In the genomic region with DNA sequence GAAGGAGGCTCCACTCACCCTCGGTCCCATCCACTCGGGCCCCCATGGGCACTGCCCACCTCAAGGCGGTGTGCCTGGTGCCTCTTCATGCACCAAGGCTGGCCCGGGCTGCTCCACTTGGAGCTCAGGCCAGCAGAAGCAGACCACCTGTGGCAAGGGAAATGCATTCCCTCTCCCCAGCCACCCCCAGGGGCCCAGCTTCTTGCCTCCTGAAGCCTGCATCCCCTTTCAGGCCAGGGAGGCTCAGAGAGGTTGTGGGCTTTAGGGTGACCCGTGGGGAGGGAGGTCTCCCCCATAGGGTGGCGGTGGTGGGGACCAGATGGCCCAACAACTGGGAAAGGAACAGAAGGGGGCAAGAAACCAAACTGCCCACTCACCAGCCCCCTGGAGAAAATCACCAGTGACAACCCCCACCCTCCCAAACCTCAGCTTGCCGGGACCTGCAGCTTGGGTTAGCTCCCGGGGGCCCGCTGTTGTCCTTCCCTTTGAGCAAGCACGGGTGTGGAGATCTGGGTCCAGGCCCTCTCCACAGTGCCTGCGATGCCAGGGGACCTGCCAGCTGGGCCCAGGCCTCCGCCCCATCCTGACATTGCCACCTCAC, we compare ENCODE assay signal across 17 cellular contexts. TPM values are rescaled to one million over a fixed set of nuclear protein-coding genes. Genes with fewer than 3 reads are reported as not detected.
DNase-seq lines count a peak whose midpoint lies in the region; ATAC-seq, FAIRE-seq and TF ChIP-seq lines count a peak whose summit lies in the region.
"Had no signal": no experiment of that assay in that cellular context is flagged by ENCODE, and none has a peak within 500 bp of the region (broad histone marks: within the 10 kb centered on the region; RNA-seq: fewer than 3 reads in every experiment).

No MANE protein-coding gene starts in this region.

- H3K36me3 ChIP-seq in RWPE2 (ENCODE audit: low read depth): peaks cover 9% of the 10 kb centered on the region; the same call in 1 of the 2 replicates
- H3K36me3 ChIP-seq in HepG2 (replicated peaks in 1 of 2; ENCODE audit: control insufficient read depth in 1 of 2, insufficient read depth in 2 of 2, low read length in 2 of 2): no peaks in the 10 kb centered on the region

- CTCF ChIA-PET in HepG2 (lab: Yijun Ruan, JAX; ENCODE audit: low intra/inter-chr PET ratio, low total read pairs): no interaction called here

- H3K27ac Mint-ChIP-seq in natural killer cell treated with Interleukin-12 subunit alpha and Interleukin-12 subunit beta and Interleukin-15 and Interleukin-18, amount 100 ng/mL, for 72 hours: no peak overlapping the region
- peak overlapping the region in 1 of 2 donors; percentile 19 for H3K27ac Mint-ChIP-seq in natural killer cell
- H3K27ac Mint-ChIP-seq: activated naive CD8-positive, alpha-beta T cell; IgD-negative memory B cell had no signal

- H3K4me3 ChIP-seq in RWPE2 (ENCODE audit: severe bottlenecking): no peak overlapping the region
- no peak overlapping the region for H3K4me3 ChIP-seq in HepG2 (replicated peaks in 1 of 3; ENCODE audit: insufficient read depth in 1 of 3, low read depth in 2 of 3, low read length in 3 of 3)

- TF ChIP-seq CTCF in natural killer cell (IDR thresholded peaks at IDR 0.05) (no peak), RWPE2 (IDR thresholded peaks at IDR 0.05; ENCODE audit: poor library complexity, severe bottlenecking) (no peak), HepG2 (CRISPR knock-in tag; IDR thresholded peaks at IDR 0.05) (no peak)

- H3K79me2 ChIP-seq in HepG2 (ENCODE audit: insufficient read depth, low read length): no peaks in the 10 kb centered on the region

- H3K9me3 ChIP-seq in RWPE2 (ENCODE audit: severe bottlenecking) (no peaks in the 10 kb centered on the region), HepG2 (ENCODE audit: low read length) (no peaks in the 10 kb centered on the region)

- WGBS in HepG2 (ENCODE audit: low lambda C conversion rate): 86% methylated on average over 8 of the region's 12 CpGs

- TF ChIP-seq RAD21 in HepG2 (CRISPR knock-in tag; IDR thresholded peaks at IDR 0.05): no peak

- H3K4me1 Mint-ChIP-seq in natural killer cell treated with Interleukin-12 subunit alpha and Interleukin-12 subunit beta and Interleukin-15 and Interleukin-18, amount 100 ng/mL, for 72 hours (ENCODE audit: low read depth in 2 of 2): peaks cover 12 to 14% of the 10 kb centered on the region in 2 donors
- H3K4me1 Mint-ChIP-seq in natural killer cell: peaks cover 6 to 31% of the 10 kb centered on the region in 2 donors

- no peak for TF ChIP-seq POLR2A in HepG2 (IDR thresholded peaks at IDR 0.05; ENCODE audit: insufficient read depth in 1 of 2, low read depth in 2 of 2, low read length in 2 of 2)

- peak; percentile 60 for DNase-seq in natural killer cell treated with Interleukin-12 subunit alpha and Interleukin-12 subunit beta and Interleukin-15 and Interleukin-18, amount 100 ng/mL, for 72 hours (ENCODE audit: low spot score)
- no peak for DNase-seq in natural killer cell
- DNase-seq in RWPE2 (ENCODE audit: low spot score): no peak
- DNase-seq in HepG2 (ENCODE audit: low spot score): no peak
- no peak for DNase-seq in amniotic stem cell (lab: John Stamatoyannopoulos, UW)
- DNase-seq in mucosa of gallbladder (ENCODE audit: low spot score): no peak
- DNase-seq: activated CD8-positive, alpha-beta memory T cell treated with anti-CD3 and anti-CD28 coated beads, Interleukin-2, amount 50 U/mL, for 48 hours; COR-L47; effector CD4-positive, alpha-beta T cell; kidney glomerular epithelial cell; stimulated activated CD4-positive, alpha-beta T cell treated with anti-CD3 and anti-CD28 coated beads, Interleukin-2, amount 100 ng/mL, for 24 hours had no signal

- no peaks in the 10 kb centered on the region for H3K27me3 Mint-ChIP-seq in natural killer cell treated with Interleukin-12 subunit alpha and Interleukin-12 subunit beta and Interleukin-15 and Interleukin-18, amount 100 ng/mL, for 72 hours
- no peaks in the 10 kb centered on the region for H3K27me3 Mint-ChIP-seq in natural killer cell (ENCODE audit: low read depth in 2 of 2)
- H3K27me3 Mint-ChIP-seq: activated naive CD8-positive, alpha-beta T cell; IgD-negative memory B cell had no signal

- BruUV-seq in HepG2 (replicated peaks; lab: Mats Ljungman, UMichigan): no TSS peak

- in situ Hi-C loops in HepG2 (cut with HindIII; ENCODE audit: extremely low pct_ligation_motif_present, low pct_unique_long_range_greater_than_20kb): no loop called here

- H3K27me3 ChIP-seq in RWPE2 (ENCODE audit: insufficient read depth, poor library complexity, severe bottlenecking) (no peaks in the 10 kb centered on the region), HepG2 (ENCODE audit: control insufficient read depth in 1 of 2, insufficient read depth in 2 of 2, low read length in 2 of 2) (no peaks in the 10 kb centered on the region)

- no peak overlapping the region for H2AFZ ChIP-seq in HepG2 (ENCODE audit: low read length)

- no peaks in the 10 kb centered on the region for H3K36me3 Mint-ChIP-seq in natural killer cell treated with Interleukin-12 subunit alpha and Interleukin-12 subunit beta and Interleukin-15 and Interleukin-18, amount 100 ng/mL, for 72 hours
- no peaks in the 10 kb centered on the region for H3K36me3 Mint-ChIP-seq in natural killer cell
- H3K36me3 Mint-ChIP-seq: activated naive CD8-positive, alpha-beta T cell had no signal

- intact Hi-C loops in natural killer cell (cut with micrococcal nuclease): no loop called here
- intact Hi-C loops in HepG2 (cut with micrococcal nuclease; ENCODE audit: unreplicated experiment): no loop called here

- H3K4me3 Mint-ChIP-seq in natural killer cell treated with Interleukin-12 subunit alpha and Interleukin-12 subunit beta and Interleukin-15 and Interleukin-18, amount 100 ng/mL, for 72 hours: no peak overlapping the region
- no peak overlapping the region for H3K4me3 Mint-ChIP-seq in natural killer cell
- H3K4me3 Mint-ChIP-seq: activated naive CD8-positive, alpha-beta T cell; IgD-negative memory B cell had no signal

- no peaks in the 10 kb centered on the region for H4K20me1 ChIP-seq in HepG2 (ENCODE audit: insufficient read depth, low read length)

- H3K4me2 ChIP-seq in HepG2 (ENCODE audit: low read depth, low read length): no peak overlapping the region

- H3K4me1 ChIP-seq in RWPE2 (ENCODE audit: insufficient read depth, poor library complexity, severe bottlenecking) (no peaks in the 10 kb centered on the region), HepG2 (ENCODE audit: insufficient read depth, low read length) (peaks cover 46% of the 10 kb centered on the region)

- no peaks in the 10 kb centered on the region for H3K9me3 Mint-ChIP-seq in natural killer cell treated with Interleukin-12 subunit alpha and Interleukin-12 subunit beta and Interleukin-15 and Interleukin-18, amount 100 ng/mL, for 72 hours
- no peaks in the 10 kb centered on the region for H3K9me3 Mint-ChIP-seq in natural killer cell
- H3K9me3 Mint-ChIP-seq: IgD-negative memory B cell had no signal

- H3K27ac ChIP-seq in RWPE2 (ENCODE audit: poor library complexity, severe bottlenecking): no peak overlapping the region
- no peak overlapping the region for H3K27ac ChIP-seq in HepG2 (ENCODE audit: extremely low read length, insufficient read depth, low read length)

- H3K9ac ChIP-seq in HepG2 (ENCODE audit: insufficient read depth, low read depth, low read length): no peak overlapping the region

- ATAC-seq in natural killer cell treated with Interleukin-12 subunit alpha and Interleukin-12 subunit beta and Interleukin-15 and Interleukin-18, amount 100 ng/mL, for 72 hours: no peak
- ATAC-seq in natural killer cell: no peak
- ATAC-seq in RWPE2 (ENCODE audit: low read depth): 0 out of 3 replicates have a peak, but pooled peaks have one; percentile 11
- no peak for ATAC-seq in HepG2
- ATAC-seq in esophagus mucosa: no peak
- no peak for ATAC-seq in HG02642 (IDR thresholded peaks at IDR 0.05; ENCODE audit: poor library complexity, unreplicated experiment)
- ATAC-seq: activated CD4-positive, CD25-positive, alpha-beta regulatory T cell treated with anti-CD3 and anti-CD28 coated beads, Interleukin-2, amount 50 U/mL, for 24 hours had no signal

- POLR2A ChIA-PET in HepG2 (lab: Yijun Ruan, JAX): no interaction called here

- TF ChIP-seq EP300 in HepG2 (IDR thresholded peaks at IDR 0.05; ENCODE audit: low read depth in 2 of 2, low read length in 2 of 2): no peak
- no peak for TF ChIP-seq EP300 in HepG2 (CRISPR knock-in tag; IDR thresholded peaks at IDR 0.05; ENCODE audit: borderline replicate concordance)

- no peak for FAIRE-seq in HepG2 (lab: Jason Lieb, UNC)
- FAIRE-seq: bronchial epithelial cell had no signal

RNA-seq across cellular contexts. Expression of a gene that starts 8.4 kb away (rescaled TPM):
- 100 to 1,000 TPM in 1 of 2 donors, 10 to 100 TPM in 1; 95.2 to 137 TPM for total RNA-seq in natural killer cell treated with Interleukin-12 subunit alpha and Interleukin-12 subunit beta and Interleukin-15 and Interleukin-18, amount 100 ng/mL, for 72 hours
- total RNA-seq in natural killer cell (10 to 100 TPM; 68.0 to 81.5 (median 75.7) TPM), HepG2 (2016; rRNA removed; fragmentation: Illumina TruSeq; extraction: Trizol) (4.7 and 6.5 TPM in 2 replicates), esophagus mucosa (5.6 TPM), mucosa of gallbladder (97.5 TPM)
- total RNA-seq in HepG2 (2016; cell fraction: cytosol; rRNA removed; fragmentation: Illumina TruSeq; extraction: Trizol; ENCODE audit: low read depth): 0.51 and 0.79 TPM in 2 replicates
- 4.0 and 6.6 TPM in 2 replicates for total RNA-seq in HepG2 (2016; cell fraction: insoluble cytoplasmic fraction; rRNA removed; fragmentation: Illumina TruSeq; extraction: Trizol)
- 2.0 TPM in 2 replicates for total RNA-seq in HepG2 (2016; cell fraction: membrane; rRNA removed; fragmentation: Illumina TruSeq; extraction: Trizol)
- total RNA-seq in HepG2 (2016; cell fraction: nucleus; rRNA removed; fragmentation: Illumina TruSeq; extraction: Trizol): 7.6 and 8.9 TPM in 2 replicates
- polyA plus RNA-seq in HepG2 (2011; rRNA removed): 1.7 and 2.6 TPM in 2 replicates
- polyA plus RNA-seq in HepG2 (2011; cell fraction: cytosol; rRNA removed): 1.2 and 1.3 TPM in 2 replicates
- polyA plus RNA-seq in HepG2 (2011; cell fraction: nucleus; rRNA removed): 13.0 and 15.1 TPM in 2 replicates
- 4.0 and 5.0 TPM in 2 replicates for polyA plus RNA-seq in HepG2 (2012)
- 0.35 and 0.47 TPM in 2 replicates for polyA plus RNA-seq in HepG2 (2016; cell fraction: cytosol; fragmentation: Illumina TruSeq; extraction: Trizol; ENCODE audit: low read depth)
- 3.9 and 4.7 TPM in 2 replicates for polyA plus RNA-seq in HepG2 (2016; cell fraction: insoluble cytoplasmic fraction; fragmentation: Illumina TruSeq; extraction: Trizol; ENCODE audit: low read depth)
- polyA plus RNA-seq in HepG2 (2016; cell fraction: membrane; fragmentation: Illumina TruSeq; extraction: Trizol; ENCODE audit: low read depth): 0.98 and 1.0 TPM in 2 replicates
- polyA plus RNA-seq in HepG2 (2016; cell fraction: nucleus; fragmentation: Illumina TruSeq; extraction: Trizol; ENCODE audit: insufficient read depth, low read depth): 13.0 and 13.1 TPM in 2 replicates
- polyA minus RNA-seq in HepG2 (2011; rRNA and poly(A)+ RNA removed; ENCODE audit: low replicate concordance): 8.8 and 30.1 TPM in 2 replicates
- polyA minus RNA-seq in HepG2 (2011; cell fraction: cytosol; rRNA and poly(A)+ RNA removed): 5.5 and 5.9 TPM in 2 replicates
- 9.9 and 16.2 TPM in 2 replicates for polyA minus RNA-seq in HepG2 (2011; cell fraction: nucleus; rRNA and poly(A)+ RNA removed)

RNA-seq across cellular contexts. Expression of a gene that starts 19.8 kb away (rescaled TPM):
- 1 to 10 TPM; 1.3 to 1.5 TPM for total RNA-seq in natural killer cell treated with Interleukin-12 subunit alpha and Interleukin-12 subunit beta and Interleukin-15 and Interleukin-18, amount 100 ng/mL, for 72 hours
- total RNA-seq in natural killer cell (1 to 10 TPM; 4.8 to 8.2 (median 6.1) TPM), HepG2 (2016; rRNA removed; fragmentation: Illumina TruSeq; extraction: Trizol) (2.5 and 2.6 TPM in 2 replicates), esophagus mucosa (0.44 TPM), mucosa of gallbladder (15.0 TPM)
- total RNA-seq in HepG2 (2016; cell fraction: cytosol; rRNA removed; fragmentation: Illumina TruSeq; extraction: Trizol; ENCODE audit: low read depth): 0.44 and 0.51 TPM in 2 replicates
- 2.1 and 2.5 TPM in 2 replicates for total RNA-seq in HepG2 (2016; cell fraction: insoluble cytoplasmic fraction; rRNA removed; fragmentation: Illumina TruSeq; extraction: Trizol)
- 2.4 TPM in 2 replicates for total RNA-seq in HepG2 (2016; cell fraction: membrane; rRNA removed; fragmentation: Illumina TruSeq; extraction: Trizol)
- 5.7 and 7.1 TPM in 2 replicates for total RNA-seq in HepG2 (2016; cell fraction: nucleus; rRNA removed; fragmentation: Illumina TruSeq; extraction: Trizol)
- polyA plus RNA-seq in HepG2 (2011; rRNA removed): 4.8 and 6.7 TPM in 2 replicates
- 4.4 and 4.7 TPM in 2 replicates for polyA plus RNA-seq in HepG2 (2011; cell fraction: cytosol; rRNA removed)
- polyA plus RNA-seq in HepG2 (2011; cell fraction: nucleus; rRNA removed): 7.5 and 8.6 TPM in 2 replicates
- polyA plus RNA-seq in HepG2 (2012): 13.2 and 13.3 TPM in 2 replicates
- polyA plus RNA-seq in HepG2 (2016; cell fraction: cytosol; fragmentation: Illumina TruSeq; extraction: Trizol; ENCODE audit: low read depth): 0.61 and 0.71 TPM in 2 replicates
- polyA plus RNA-seq in HepG2 (2016; cell fraction: insoluble cytoplasmic fraction; fragmentation: Illumina TruSeq; extraction: Trizol; ENCODE audit: low read depth): 3.2 and 4.5 TPM in 2 replicates
- polyA plus RNA-seq in HepG2 (2016; cell fraction: membrane; fragmentation: Illumina TruSeq; extraction: Trizol; ENCODE audit: low read depth): 1.6 and 1.8 TPM in 2 replicates
- 13.4 and 14.4 TPM in 2 replicates for polyA plus RNA-seq in HepG2 (2016; cell fraction: nucleus; fragmentation: Illumina TruSeq; extraction: Trizol; ENCODE audit: insufficient read depth, low read depth)
- polyA minus RNA-seq in HepG2 (2011; rRNA and poly(A)+ RNA removed; ENCODE audit: low replicate concordance): 2.5 and 11.6 TPM in 2 replicates
- polyA minus RNA-seq in HepG2 (2011; cell fraction: cytosol; rRNA and poly(A)+ RNA removed): 6.9 and 7.3 TPM in 2 replicates
- polyA minus RNA-seq in HepG2 (2011; cell fraction: nucleus; rRNA and poly(A)+ RNA removed): 2.4 and 3.4 TPM in 2 replicates

Comparison
In these comparisons a context has a peak if more than half of its experiments do, and no peak if none do; other contexts are left out.
1. RNA of a gene that starts 8.4 kb away (total RNA-seq): 95.2 to 137 TPM in natural killer cell treated with Interleukin-12 subunit alpha and Interleukin-12 subunit beta and Interleukin-15 and Interleukin-18, amount 100 ng/mL, for 72 hours, 97.5 TPM in mucosa of gallbladder (single experiment) and 68.0 to 81.5 TPM in natural killer cell; 0.51 to 8.9 TPM in HepG2 and 5.6 TPM in esophagus mucosa (single experiment); every median in the first group is over 4 times any median in the second.